In the genomic region with DNA sequence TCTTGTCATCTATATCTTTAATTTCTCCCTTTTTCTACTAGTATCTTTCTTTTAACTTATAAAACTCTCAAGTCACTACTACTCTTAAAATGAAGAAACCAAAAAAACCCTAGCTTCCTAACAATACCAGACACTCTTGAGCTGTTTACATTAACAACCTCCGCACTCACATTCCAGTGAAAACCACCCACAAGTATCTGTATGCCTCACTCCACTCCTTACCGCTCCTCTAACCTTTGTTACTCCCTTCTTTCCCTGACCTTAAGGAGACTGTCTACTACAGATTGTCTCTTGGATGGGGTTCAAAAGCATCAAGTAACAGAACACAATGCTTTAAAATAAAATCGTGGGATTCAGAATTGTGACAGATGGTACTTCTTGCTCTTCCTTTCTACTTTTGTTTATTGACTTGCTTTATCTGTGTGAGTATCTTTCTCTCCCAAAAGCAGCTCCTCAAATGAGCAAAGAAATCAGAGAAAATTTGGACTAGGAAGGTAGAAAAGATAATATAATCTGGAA, we compare ENCODE assay signal across 13 cellular contexts.
A peak's percentile ranks its signal among the peaks of the same experiment; 100 is the strongest.
DNase-seq lines count a peak whose midpoint lies in the region; ATAC-seq and TF ChIP-seq lines count a peak whose summit lies in the region.
"Had no signal": no experiment of that assay in that cellular context is flagged by ENCODE, and none has a peak within 500 bp of the region (broad histone marks: within the 10 kb centered on the region; RNA-seq: fewer than 3 reads in every experiment).

No MANE protein-coding gene starts in this region.

- H3K27me3 Mint-ChIP-seq in T-cell: no peaks in the 10 kb centered on the region
- H3K27me3 Mint-ChIP-seq: activated B cell treated with CpG ODN at 0.5 μM for 24 hours, progenitor cell of endocrine pancreas had no signal

- intact Hi-C loops in sciatic nerve (cut with DNase I): no loop called here

- no peaks in the 10 kb centered on the region for H3K9me3 Mint-ChIP-seq in T-cell
- H3K9me3 Mint-ChIP-seq: activated B cell treated with CpG ODN at 0.5 μM for 24 hours had no signal

- H3K27me3 ChIP-seq in right atrium auricular region: no peaks in the 10 kb centered on the region
- H3K27me3 ChIP-seq: gastroesophageal sphincter had no signal

- TF ChIP-seq CTCF in fibroblast of pulmonary artery (IDR thresholded peaks at IDR 0.05; ENCODE audit: low read length, missing control alignments): no peak
- TF ChIP-seq CTCF in right atrium auricular region (IDR thresholded peaks at IDR 0.05): no peak

- peak overlapping the region; percentile 18 to 59 for H3K27ac Mint-ChIP-seq in T-cell
- H3K27ac Mint-ChIP-seq: activated B cell treated with CpG ODN at 0.5 μM for 24 hours, progenitor cell of endocrine pancreas had no signal

- no peak overlapping the region for H3K27ac ChIP-seq in right atrium auricular region
- H3K27ac ChIP-seq: gastroesophageal sphincter had no signal

- H3K4me3 ChIP-seq in fibroblast of pulmonary artery (replicated peaks; ENCODE audit: low read depth, low read length) (no peak overlapping the region), right atrium auricular region (no peak overlapping the region)
- H3K4me3 ChIP-seq: gastroesophageal sphincter, lung had no signal

- DNase-seq in H4 (ENCODE audit: low spot score): peak; percentile 53
- DNase-seq in T-cell: no peak
- peak; percentile 71 for DNase-seq in fibroblast of pulmonary artery (ENCODE audit: low read depth)
- peak; percentile 28 for DNase-seq in renal cortical epithelial cell (ENCODE audit: low read depth)
- no peak for DNase-seq in sciatic nerve (ENCODE audit: low spot score)
- DNase-seq in midbrain (lab: John Stamatoyannopoulos, UW): no peak
- no peak for DNase-seq in right atrium auricular region (ENCODE audit: low spot score)
- DNase-seq: activated B cell treated with CpG ODN at 0.5 μM for 24 hours, COR-L47, NCI-H1694 treated with DMSO at 0.1 percent for 48 hours had no signal

- H3K36me3 Mint-ChIP-seq in T-cell: peaks cover 73% of the 10 kb centered on the region

- no peak overlapping the region for H3K4me3 Mint-ChIP-seq in T-cell
- H3K4me3 Mint-ChIP-seq: activated B cell treated with CpG ODN at 0.5 μM for 24 hours had no signal

- ATAC-seq in T-cell (replicated peaks in 1 of 4): no peak
- no peak for ATAC-seq in sciatic nerve
- ATAC-seq: gastroesophageal sphincter had no signal

- CTCF ChIA-PET in T-cell (lab: Charles Lee): interaction anchor here in 1 of 2 donors (0.6 kb wide), 1 partner anchor 30 kb away, joined by 3 read pairs; no protein-coding TSS in a partner anchor

- H3K9me3 ChIP-seq in right atrium auricular region: no peaks in the 10 kb centered on the region
- H3K9me3 ChIP-seq: gastroesophageal sphincter had no signal

- H3K4me1 Mint-ChIP-seq in T-cell: peaks cover 0 to 6% (median 0%) of the 10 kb centered on the region in 3 donors

- POLR2A ChIA-PET in T-cell (lab: Charles Lee): interaction anchor here in 1 of 2 donors (0.7 kb wide), 1 partner anchor 83 kb away, joined by 4 read pairs; no protein-coding TSS in a partner anchor

- H3K36me3 ChIP-seq in right atrium auricular region: peaks cover 17% of the 10 kb centered on the region

- H3K4me1 ChIP-seq in right atrium auricular region: no peaks in the 10 kb centered on the region
- H3K4me1 ChIP-seq: gastroesophageal sphincter had no signal

Comparison
In these comparisons a context has a peak if more than half of its experiments do, and no peak if none do; other contexts are left out.
1. DNase-seq: peak in H4 (single experiment), fibroblast of pulmonary artery (single experiment) and renal cortical epithelial cell (single experiment); none in T-cell (0 of 34), sciatic nerve (single experiment), midbrain (single experiment) and right atrium auricular region (single experiment).